23 cellular contexts compared by ENCODE assay signal in genomic region chr10:48206470-48207250, GRCh38.
DNase-seq lines count a peak whose midpoint lies in the region; ATAC-seq and TF ChIP-seq lines count a peak whose summit lies in the region.
"Had no signal": no experiment of that assay in that cellular context is flagged by ENCODE, and none has a peak within 500 bp of the region (broad histone marks: within the 10 kb centered on the region; RNA-seq: fewer than 3 reads in every experiment).

No MANE protein-coding gene starts in this region.

- no peaks in the 10 kb centered on the region for H3K36me3 Mint-ChIP-seq in GM23338 (ENCODE audit: low read depth)
- no peaks in the 10 kb centered on the region for H3K36me3 Mint-ChIP-seq in progenitor cell of endocrine pancreas (ENCODE audit: insufficient read depth)
- H3K36me3 Mint-ChIP-seq: CD4-positive, CD25-positive, alpha-beta regulatory T cell had no signal

- H3K4me1 ChIP-seq in GM23338 (ENCODE audit: insufficient read depth) = peaks cover 2% of the 10 kb centered on the region; the same call in 1 of the 2 replicates
- peaks cover 0 to 10% of the 10 kb centered on the region in 2 donors for H3K4me1 ChIP-seq in adrenal gland (replicated peaks in 1 of 2)
- no peaks in the 10 kb centered on the region for H3K4me1 ChIP-seq in psoas muscle
- H3K4me1 ChIP-seq: A549, BE2C, Peyer's patch had no signal

- peak overlapping the region; percentile 86 for H2AFZ ChIP-seq in GM23338
- H2AFZ ChIP-seq: GM23248 had no signal

- ATAC-seq in GM23338 (no peak), psoas muscle (no peak), HG03571 (IDR thresholded peaks at IDR 0.05; ENCODE audit: unreplicated experiment) (no peak)
- ATAC-seq: A549, Right ventricle myocardium inferior had no signal

- H3K9me3 Mint-ChIP-seq in GM23338 (no peaks in the 10 kb centered on the region), progenitor cell of endocrine pancreas (ENCODE audit: low read depth) (no peaks in the 10 kb centered on the region)
- H3K9me3 Mint-ChIP-seq: CD4-positive, CD25-positive, alpha-beta regulatory T cell had no signal

- WGBS in adrenal gland, 4 donors = 43 to 61% (median 48%) methylated on average over 6 of the region's 6 CpGs
- WGBS in psoas muscle, 3 donors = 52 to 61% (median 54%) methylated on average over 6 of the region's 6 CpGs

- intact Hi-C loops in adrenal gland (cut with DNase I) (no loop called here), psoas muscle (cut with DNase I) (no loop called here)

- no peaks in the 10 kb centered on the region; the same call in 1 of the 2 replicates for H3K9me2 ChIP-seq in GM23338 (ENCODE audit: insufficient read depth)

- H3K27me3 Mint-ChIP-seq in GM23338 (ENCODE audit: insufficient read depth, low read depth, poor library complexity) (no peaks in the 10 kb centered on the region), progenitor cell of endocrine pancreas (peaks cover 3% of the 10 kb centered on the region)
- H3K27me3 Mint-ChIP-seq: CD4-positive, CD25-positive, alpha-beta regulatory T cell had no signal

- no peaks in the 10 kb centered on the region for H3K36me3 ChIP-seq in GM23338 (ENCODE audit: insufficient read depth)
- H3K36me3 ChIP-seq in adrenal gland (replicated peaks in 1 of 2) = no peaks in the 10 kb centered on the region
- H3K36me3 ChIP-seq in psoas muscle (ENCODE audit: insufficient read depth in 1 of 2, low read depth in 1 of 2) = no peaks in the 10 kb centered on the region
- H3K36me3 ChIP-seq: BE2C, Peyer's patch had no signal

- H3K79me2 ChIP-seq in GM23338 (replicated peaks; ENCODE audit: insufficient read depth) = no peaks in the 10 kb centered on the region

- TF ChIP-seq CTCF in GM23338 (conservative IDR thresholded peaks at IDR 0.05; ENCODE audit: low read depth in 2 of 2) (no peak), adrenal gland (IDR thresholded peaks at IDR 0.05) (no peak), progenitor cell of endocrine pancreas (IDR thresholded peaks at IDR 0.05; ENCODE audit: unreplicated experiment) (no peak), psoas muscle (IDR thresholded peaks at IDR 0.05) (no peak)

- H3K27ac Mint-ChIP-seq in GM23338 (no peak overlapping the region), progenitor cell of endocrine pancreas (peak overlapping the region; percentile 26)
- H3K27ac Mint-ChIP-seq: CD4-positive, CD25-positive, alpha-beta regulatory T cell had no signal

- H3K27ac ChIP-seq in GM23338 (ENCODE audit: low read depth) = no peak overlapping the region
- H3K27ac ChIP-seq in adrenal gland = no peak overlapping the region
- no peak overlapping the region for H3K27ac ChIP-seq in psoas muscle
- H3K27ac ChIP-seq: A549, GM23248, KMS-11, Peyer's patch had no signal

- no peaks in the 10 kb centered on the region for H3F3A ChIP-seq in GM23338 (replicated peaks; ENCODE audit: low read depth)

- TF ChIP-seq POLR2A in adrenal gland (IDR thresholded peaks at IDR 0.05) = no peak

- H3K4me1 Mint-ChIP-seq in GM23338 = peaks cover 13% of the 10 kb centered on the region
- H3K4me1 Mint-ChIP-seq in progenitor cell of endocrine pancreas (ENCODE audit: low read depth) = peaks cover 16% of the 10 kb centered on the region
- H3K4me1 Mint-ChIP-seq: CD4-positive, CD25-positive, alpha-beta regulatory T cell had no signal

- H3K27me3 ChIP-seq in GM23338 (ENCODE audit: insufficient read depth) (no peaks in the 10 kb centered on the region), adrenal gland (no peaks in the 10 kb centered on the region), psoas muscle (ENCODE audit: insufficient read depth in 3 of 3, low read length in 2 of 3) (peaks cover 0 to 2% (median 0%) of the 10 kb centered on the region in 3 donors)
- H3K27me3 ChIP-seq: Peyer's patch had no signal

- H3K4me3 ChIP-seq in GM23338 = no peak overlapping the region
- no peak overlapping the region for H3K4me3 ChIP-seq in adrenal gland
- no peak overlapping the region for H3K4me3 ChIP-seq in psoas muscle
- H3K4me3 ChIP-seq: A549, GM23248, Peyer's patch had no signal

- H4K20me1 ChIP-seq in GM23338 (replicated peaks; ENCODE audit: insufficient read depth) = no peaks in the 10 kb centered on the region

- H3K4me3 Mint-ChIP-seq in GM23338 (no peak overlapping the region), progenitor cell of endocrine pancreas (ENCODE audit: low read depth) (no peak overlapping the region)
- H3K4me3 Mint-ChIP-seq: CD4-positive, CD25-positive, alpha-beta regulatory T cell had no signal

- H3K9me3 ChIP-seq in adrenal gland (replicated peaks in 1 of 3) (no peaks in the 10 kb centered on the region), psoas muscle (no peaks in the 10 kb centered on the region)
- H3K9me3 ChIP-seq: A549, BE2C, Peyer's patch had no signal

- H3K4me2 ChIP-seq in GM23338 = no peak overlapping the region
- H3K4me2 ChIP-seq: A549, KMS-11 had no signal

- DNase-seq in GM23338 (ENCODE audit: low spot score) (no peak), adrenal gland (peak; percentile 35 to 65 (median 45)), kidney tubule cell (ENCODE audit: low spot score) (peak; percentile 46), progenitor cell of endocrine pancreas (ENCODE audit: low spot score, unreplicated experiment) (no peak), psoas muscle (no peak)
- DNase-seq in activated CD4-positive, alpha-beta T cell treated with anti-CD3 and anti-CD28 coated beads for 1 hour = no peak
- DNase-seq: BE2C; CD4-positive, CD25-positive, alpha-beta regulatory T cell; COR-L47; DND-41; HCEC 1CT; IMR-90; NCI-H1694; NCI-H2081; NCI-H2171; NCI-H524 treated with DMSO at 0.1 percent for 48 hours; NCI-H82; Peyer's patch had no signal

TF ChIP-seq in GM23338, 12 proteins besides CTCF, POLR2A, EP300 and RAD21 (continues in another document):
- TF ChIP-seq ETS1 (IDR thresholded peaks at IDR 0.05) = no peak
- TF ChIP-seq JUNB (IDR thresholded peaks at IDR 0.05; ENCODE audit: unreplicated experiment) = no peak
- TF ChIP-seq ZNF114 (CRISPR knock-in tag; IDR thresholded peaks at IDR 0.05) = no peak
- no peak for TF ChIP-seq ZNF331 (CRISPR knock-in tag; IDR thresholded peaks at IDR 0.05; ENCODE audit: low read depth)
- no peak for TF ChIP-seq CREB1 (CRISPR knock-in tag; IDR thresholded peaks at IDR 0.05; ENCODE audit: low read depth)
- no peak for TF ChIP-seq REST (IDR thresholded peaks at IDR 0.05; ENCODE audit: unreplicated experiment)

Comparison
In these comparisons a context has a peak if more than half of its experiments do, and no peak if none do; other contexts are left out.
1. DNase-seq: peak in adrenal gland (7 of 7) and kidney tubule cell (single experiment); none in GM23338 (single experiment), progenitor cell of endocrine pancreas (single experiment), activated CD4-positive, alpha-beta T cell treated with anti-CD3 and anti-CD28 coated beads for 1 hour (single experiment) and psoas muscle (0 of 2).